8 cellular contexts compared by ENCODE assay signal in the genomic region with DNA sequence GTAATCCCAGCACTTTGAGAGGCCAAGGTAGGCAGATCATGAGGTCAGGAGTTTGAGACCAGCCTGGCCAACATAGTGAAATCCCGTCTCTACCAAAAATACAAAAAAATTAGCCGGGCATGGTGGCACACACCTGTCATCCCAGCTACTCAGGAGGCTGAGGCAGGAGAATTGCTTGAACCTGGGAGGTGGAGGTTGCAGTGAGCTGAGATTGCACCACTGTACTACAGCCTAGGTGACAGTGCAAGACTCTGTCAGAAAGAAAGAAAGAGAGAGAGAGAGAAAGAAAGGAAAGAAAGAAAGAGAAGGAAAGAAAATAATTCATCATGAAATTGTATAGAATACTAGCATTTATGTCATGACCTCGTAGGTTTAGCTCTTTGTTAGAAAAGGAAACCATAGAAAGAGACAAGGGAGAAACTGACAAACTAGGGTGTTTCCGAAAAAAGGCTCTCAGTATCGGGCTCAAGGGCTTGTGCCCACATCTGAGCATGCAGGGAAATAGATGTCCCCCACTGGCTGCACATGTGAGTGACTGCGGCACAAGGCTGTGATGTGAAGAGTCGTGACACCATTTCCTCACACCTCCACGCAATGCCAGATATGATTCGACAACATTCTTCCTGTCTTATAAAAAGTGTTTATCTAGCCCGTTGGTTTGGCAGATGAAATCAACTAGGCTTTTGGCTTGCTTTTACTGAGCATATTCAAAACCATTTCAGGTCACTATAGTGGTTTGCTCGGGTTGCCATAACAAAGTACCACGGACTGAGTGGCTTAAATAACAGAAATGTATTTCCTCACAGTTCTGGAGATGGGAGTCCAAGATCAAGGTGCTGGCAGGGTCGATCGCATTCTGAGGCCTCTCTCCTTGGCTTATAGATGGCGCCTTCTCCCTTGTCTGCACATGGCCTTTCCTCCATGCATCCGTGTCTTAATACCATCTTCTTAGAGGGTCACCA. TPM values are rescaled to one million over a fixed set of nuclear protein-coding genes. Genes with fewer than 3 reads are reported as not detected.
DNase-seq lines count a peak whose midpoint lies in the region; ATAC-seq, FAIRE-seq and TF ChIP-seq lines count a peak whose summit lies in the region.

No MANE protein-coding gene starts in this region.

- H3K27ac ChIP-seq in CD8-positive, alpha-beta T cell (ENCODE audit: low read depth, low read length), result peak overlapping the region; percentile 97
- peak overlapping the region; percentile 89 for H3K27ac ChIP-seq in K562 (ENCODE audit: extremely low read depth, low read depth, low read length)
- peak overlapping the region; percentile 83 for H3K27ac ChIP-seq in psoas muscle
- peak overlapping the region in 1 of 2 donors; percentile 33 for H3K27ac ChIP-seq in aorta (ENCODE audit: low read depth in 1 of 2, low read length in 2 of 2)

- H3K36me3 Mint-ChIP-seq in CD8-positive, alpha-beta T cell, result peaks cover 24% of the 10 kb centered on the region
- H3K36me3 Mint-ChIP-seq in HFFc6 (ENCODE audit: low read depth), result peaks cover 28% of the 10 kb centered on the region; the same call in 1 of the 2 replicates

- TF ChIP-seq EP300 in K562 (IDR thresholded peaks at IDR 0.05; ENCODE audit: low read length), result no peak

- ATAC-seq in CD8-positive, alpha-beta T cell, result peak; percentile 70
- ATAC-seq in K562 (peak; percentile 46), psoas muscle (no peak), aorta (ENCODE audit: low FRiP score) (peak; percentile 50), GM19397 (IDR thresholded peaks at IDR 0.05; ENCODE audit: unreplicated experiment) (no peak)

- no peaks in the 10 kb centered on the region for H4K20me1 ChIP-seq in K562 (replicated peaks; ENCODE audit: control insufficient read depth, insufficient read depth, low read length)

- H3K36me3 ChIP-seq in CD8-positive, alpha-beta T cell (ENCODE audit: insufficient read depth, low read length), result no peaks in the 10 kb centered on the region
- H3K36me3 ChIP-seq in K562 (ENCODE audit: control insufficient read depth, insufficient read depth, low read length) (peaks cover 6% of the 10 kb centered on the region; the same call in 1 of the 3 replicates), psoas muscle (ENCODE audit: insufficient read depth in 1 of 2, low read depth in 1 of 2) (no peaks in the 10 kb centered on the region), aorta (ENCODE audit: control insufficient read depth in 1 of 2, insufficient read depth in 2 of 2, low read length in 1 of 2) (no peaks in the 10 kb centered on the region)

- WGBS in K562 (ENCODE audit: insufficient coverage, low coverage, missing lambda C conversion rate), result 4% methylated on average over 16 of the region's 16 CpGs
- WGBS in psoas muscle, 3 donors, result 64 to 75% (median 74%) methylated on average over 16 of the region's 16 CpGs
- 59 to 63% methylated on average over 16 of the region's 16 CpGs for WGBS in aorta, 2 donors

- peak overlapping the region; percentile 95 for H3K4me3 Mint-ChIP-seq in CD8-positive, alpha-beta T cell
- H3K4me3 Mint-ChIP-seq in HFFc6, result peak overlapping the region; percentile 93

- no peak for FAIRE-seq in K562 (lab: Jason Lieb, UNC)

- H3K27me3 ChIP-seq in CD8-positive, alpha-beta T cell (ENCODE audit: insufficient read depth, low read length), result no peaks in the 10 kb centered on the region
- H3K27me3 ChIP-seq in K562 (ENCODE audit: control insufficient read depth in 2 of 2, insufficient read depth in 2 of 2, low read length in 2 of 2) (no peaks in the 10 kb centered on the region), psoas muscle (ENCODE audit: insufficient read depth in 3 of 3, low read length in 2 of 3) (no peaks in the 10 kb centered on the region), aorta (ENCODE audit: control insufficient read depth in 1 of 2, insufficient read depth in 2 of 2, low read length in 1 of 2) (no peaks in the 10 kb centered on the region)

- peak overlapping the region; percentile 80 to 91; a peak in 3 of 4 replicates for H3K9ac ChIP-seq in K562 (ENCODE audit: insufficient read depth in 1 of 2, low read depth in 2 of 2, low read length in 2 of 2)

- TF ChIP-seq POLR2A in K562 (conservative IDR thresholded peaks at IDR 0.05), result 0 out of 2 replicates have a peak, but pooled peaks have one; percentile 28

- H3K4me1 Mint-ChIP-seq in CD8-positive, alpha-beta T cell (ENCODE audit: low read depth), result peaks cover 70% of the 10 kb centered on the region
- peaks cover 79% of the 10 kb centered on the region for H3K4me1 Mint-ChIP-seq in HFFc6 (ENCODE audit: low read depth)

- CTCF ChIA-PET in CD8-positive, alpha-beta T cell (lab: Charles Lee), result interaction anchor here (1.1 to 7.9 kb wide), 2 partner anchors 12 to 84 kb away, joined by 3 to 153 read pairs; no protein-coding TSS in a partner anchor
- CTCF ChIA-PET in K562 (lab: Yijun Ruan, JAX; ENCODE audit: low intra/inter-chr PET ratio), result interaction anchor here (1.6 kb wide), 1 partner anchor 86 kb away, joined by 5 read pairs; no protein-coding TSS in a partner anchor

- peak overlapping the region; percentile 61 for H2AFZ ChIP-seq in K562 (ENCODE audit: low read depth, low read length)

- no peaks in the 10 kb centered on the region for H3K9me1 ChIP-seq in K562 (ENCODE audit: control insufficient read depth, insufficient read depth, low read length)

- POLR2A ChIA-PET in CD8-positive, alpha-beta T cell (lab: Charles Lee), result interaction anchor here (0.5 to 1.4 kb wide), 5 partner anchors 33 to 90 kb away, joined by 3 to 4 read pairs (median 3); partner anchors contain the start of gene SUPV3L1
- POLR2A ChIA-PET in K562 (lab: Yijun Ruan, JAX), result interaction anchor here (0.6 to 2.1 kb wide), 6 partner anchors 9 to 120 kb away, joined by 3 to 9 read pairs (median 3); no protein-coding TSS in a partner anchor

- H3K4me1 ChIP-seq in CD8-positive, alpha-beta T cell (ENCODE audit: insufficient read depth, low read length), result peaks cover 54% of the 10 kb centered on the region
- H3K4me1 ChIP-seq in K562 (replicated peaks in 1 of 2; ENCODE audit: control insufficient read depth in 2 of 2, insufficient read depth in 2 of 2, low read length in 2 of 2) (peaks cover 3 to 28% of the 10 kb centered on the region in 2 experiments; a peak in 4 of 5 replicates), psoas muscle (peaks cover 5% of the 10 kb centered on the region), aorta (ENCODE audit: control insufficient read depth in 1 of 2, insufficient read depth in 2 of 2, low read length in 2 of 2) (peaks cover 0 to 6% of the 10 kb centered on the region in 2 donors)

- peak overlapping the region; percentile 45 for H3K4me3 ChIP-seq in CD8-positive, alpha-beta T cell (ENCODE audit: low read depth, low read length)
- H3K4me3 ChIP-seq in K562 (peak overlapping the region; percentile 51), psoas muscle (peak overlapping the region; percentile 64), aorta (ENCODE audit: low read length in 2 of 2) (no peak overlapping the region)

- TF ChIP-seq RAD21 in K562 (CRISPR knock-in tag; conservative IDR thresholded peaks at IDR 0.05 in 1 of 2, IDR thresholded peaks at IDR 0.05 in 1 of 2), result no peak

- H3K79me2 ChIP-seq in K562 (ENCODE audit: control insufficient read depth, insufficient read depth, low read length), result peaks cover 72% of the 10 kb centered on the region

- in situ Hi-C loops in K562 (cut with MboI), result no loop called here

- peak overlapping the region; percentile 99 for H3K27ac Mint-ChIP-seq in CD8-positive, alpha-beta T cell
- peak overlapping the region; percentile 94 for H3K27ac Mint-ChIP-seq in HFFc6

- DNase-seq in CD8-positive, alpha-beta T cell, result peak; percentile 51 to 90 (median 70)
- no peak for DNase-seq in HFFc6
- peak; percentile 64 for DNase-seq in T-helper 9 cell
- DNase-seq in K562 (ENCODE audit: extremely low read depth in 1 of 4, low spot score in 3 of 4), result peak in 2 of 4 experiments; percentile 34 to 67
- DNase-seq in psoas muscle, result no peak
- peak in 1 of 2 donors; percentile 68 for DNase-seq in aorta
- no peak for DNase-seq in GDM1 (lab: John Stamatoyannopoulos, UW)

- TF ChIP-seq CTCF in CD8-positive, alpha-beta T cell (IDR thresholded peaks at IDR 0.05), result no peak
- TF ChIP-seq CTCF in HFFc6 (IDR thresholded peaks at IDR 0.05), result no peak
- TF ChIP-seq CTCF in K562 (IDR thresholded peaks at IDR 0.05 in 2 of 3, conservative IDR thresholded peaks at IDR 0.05 in 1 of 3; ENCODE audit: insufficient read depth in 2 of 3, low read depth in 1 of 3, low read length in 3 of 3), result no peak
- TF ChIP-seq CTCF in psoas muscle (IDR thresholded peaks at IDR 0.05), result no peak

- peak overlapping the region; percentile 95 for H3K4me2 ChIP-seq in K562 (ENCODE audit: insufficient read depth, low read length)

- H3K9me3 Mint-ChIP-seq in CD8-positive, alpha-beta T cell, result no peaks in the 10 kb centered on the region
- no peaks in the 10 kb centered on the region for H3K9me3 Mint-ChIP-seq in HFFc6

- no peaks in the 10 kb centered on the region for H3K27me3 Mint-ChIP-seq in CD8-positive, alpha-beta T cell (ENCODE audit: low read depth)
- H3K27me3 Mint-ChIP-seq in HFFc6 (ENCODE audit: insufficient read depth), result peaks cover 1% of the 10 kb centered on the region; the same call in 1 of the 2 replicates

- H3K9me3 ChIP-seq in CD8-positive, alpha-beta T cell (ENCODE audit: low read length), result no peaks in the 10 kb centered on the region
- H3K9me3 ChIP-seq in K562 (replicated peaks; ENCODE audit: control insufficient read depth, insufficient read depth, low read depth, low read length) (no peaks in the 10 kb centered on the region), psoas muscle (no peaks in the 10 kb centered on the region), aorta (ENCODE audit: control insufficient read depth, low read length) (no peaks in the 10 kb centered on the region)

- intact Hi-C loops in CD8-positive, alpha-beta T cell (cut with DNase I, micrococcal nuclease), result loop anchor here (1.0 to 2.0 kb wide), 6 partner anchors 34 to 189 kb away; partner anchors contain the start of genes DDX21 (in 1 of the 2), DDX50 (in 1 of the 2), SUPV3L1 (in 1 of the 2) and VPS26A (in 1 of the 2)
- intact Hi-C loops in K562 (cut with micrococcal nuclease) (loop anchor here (2.0 to 5.0 kb wide), 3 partner anchors 35 to 322 kb away; partner anchors contain the start of genes DDX21 and VPS26A), psoas muscle (cut with DNase I) (loop anchor here (5.0 kb wide), 2 partner anchors 38 to 83 kb away; no protein-coding TSS in a partner anchor), aorta (cut with DNase I) (loop anchor here in 1 of 2 donors (5.0 kb wide), 1 partner anchor 88 kb away; no protein-coding TSS in a partner anchor)

- no TSS peak for BruUV-seq in K562 (replicated peaks; lab: Mats Ljungman, UMichigan)

RNA-seq across cellular contexts. Expression of gene SRGN, which starts 2.0 kb away (rescaled TPM):
- 100 to 1,000 TPM; 570 to 583 TPM for total RNA-seq in CD8-positive, alpha-beta T cell
- total RNA-seq in HFFc6 (2021; fragmentation: NEBNext Ultra II Directional; extraction: Animal tissue kit (Norgen Biotek cat#: 25700)), result 100 to 1,000 TPM; 128 to 471 (median 424) TPM
- 88.1 and 137 TPM in 2 replicates for total RNA-seq in K562 (2011; cell fraction: chromatin; rRNA removed; ENCODE audit: low replicate concordance)
- 154 and 205 TPM in 2 replicates for total RNA-seq in K562 (2011; cell fraction: nucleolus; rRNA removed)
- total RNA-seq in K562 (2011; cell fraction: nucleoplasm; rRNA removed), result 184 and 200 TPM in 2 replicates
- 147 and 180 TPM in 2 replicates for total RNA-seq in K562 (2014; rRNA removed)
- total RNA-seq in K562 (2014; rRNA removed; fragmentation: Illumina TruSeq; extraction: Trizol), result 256 and 289 TPM in 2 replicates
- 149 and 165 TPM in 2 replicates for total RNA-seq in K562 (2015; rRNA removed; fragmentation: Illumina TruSeq; extraction: Trizol)
- 173 and 193 TPM in 2 replicates for total RNA-seq in K562 (2021)
- 124 and 136 TPM in 2 replicates for polyA plus RNA-seq in K562 (2011; rRNA removed)
- polyA plus RNA-seq in K562 (2011; cell fraction: cytosol; rRNA removed), result 61.8 and 105 TPM in 2 replicates
- polyA plus RNA-seq in K562 (2011; cell fraction: nucleus; rRNA removed), result 20.2 and 32.5 TPM in 2 replicates
- polyA plus RNA-seq in K562 (2012), result 208 and 216 TPM in 2 replicates
- 259 and 284 TPM in 2 replicates for polyA plus RNA-seq in K562 (2014; fragmentation: Illumina TruSeq; extraction: Trizol)
- polyA plus RNA-seq in K562 (2014; fragmentation: Nextera tagmentation; extraction: Ambion mirVana), result 100 to 1,000 TPM; 275 to 304 TPM
- 169 and 189 TPM in 2 replicates for polyA plus RNA-seq in K562 (2014; rRNA removed)
- 80.5 and 89.5 TPM in 2 replicates for polyA minus RNA-seq in K562 (2011; rRNA and poly(A)+ RNA removed)
- 42.2 and 44.1 TPM in 2 replicates for polyA minus RNA-seq in K562 (2011; cell fraction: cytosol; rRNA and poly(A)+ RNA removed)
- 5.8 and 12.2 TPM in 2 replicates for polyA minus RNA-seq in K562 (2011; cell fraction: nucleus; rRNA and poly(A)+ RNA removed)
- 10 to 100 TPM; 27.8 to 43.4 (median 30.5) TPM for total RNA-seq in psoas muscle
- 10 to 100 TPM; 30.2 to 54.0 (median 33.2) TPM for polyA plus RNA-seq in psoas muscle
- 100 to 1,000 TPM; 168 to 230 TPM for total RNA-seq in aorta
- polyA plus RNA-seq in aorta, result 100 to 1,000 TPM; 121 to 176 TPM

RNA-seq across cellular contexts. Expression of gene VPS26A, which starts 34.1 kb away (rescaled TPM):
- total RNA-seq in CD8-positive, alpha-beta T cell, result 10 to 100 TPM; 48.6 to 50.3 TPM
- 10 to 100 TPM; 47.9 to 62.8 (median 61.4) TPM for total RNA-seq in HFFc6 (2021; fragmentation: NEBNext Ultra II Directional; extraction: Animal tissue kit (Norgen Biotek cat#: 25700))
- 5.9 and 44.1 TPM in 2 replicates for total RNA-seq in K562 (2011; cell fraction: chromatin; rRNA removed; ENCODE audit: low replicate concordance)
- 3.3 and 5.4 TPM in 2 replicates for total RNA-seq in K562 (2011; cell fraction: nucleolus; rRNA removed)
- total RNA-seq in K562 (2011; cell fraction: nucleoplasm; rRNA removed), result 12.9 and 27.5 TPM in 2 replicates
- total RNA-seq in K562 (2014; rRNA removed), result 41.7 and 47.1 TPM in 2 replicates
- 61.6 and 78.9 TPM in 2 replicates for total RNA-seq in K562 (2014; rRNA removed; fragmentation: Illumina TruSeq; extraction: Trizol)
- total RNA-seq in K562 (2015; rRNA removed; fragmentation: Illumina TruSeq; extraction: Trizol), result 52.7 and 58.7 TPM in 2 replicates
- 80.9 and 83.1 TPM in 2 replicates for total RNA-seq in K562 (2021)
- 36.9 and 64.0 TPM in 2 replicates for polyA plus RNA-seq in K562 (2011; rRNA removed)
- 4.7 and 13.5 TPM in 2 replicates for polyA plus RNA-seq in K562 (2011; cell fraction: cytosol; rRNA removed)
- polyA plus RNA-seq in K562 (2011; cell fraction: nucleus; rRNA removed), result 4.1 and 7.3 TPM in 2 replicates
- polyA plus RNA-seq in K562 (2012), result 70.0 and 81.1 TPM in 2 replicates
- 81.9 and 85.9 TPM in 2 replicates for polyA plus RNA-seq in K562 (2014; fragmentation: Illumina TruSeq; extraction: Trizol)
- 100 to 1,000 TPM; 117 to 137 TPM for polyA plus RNA-seq in K562 (2014; fragmentation: Nextera tagmentation; extraction: Ambion mirVana)
- 63.2 and 69.3 TPM in 2 replicates for polyA plus RNA-seq in K562 (2014; rRNA removed)
- 40.8 and 41.4 TPM in 2 replicates for polyA minus RNA-seq in K562 (2011; rRNA and poly(A)+ RNA removed)
- polyA minus RNA-seq in K562 (2011; cell fraction: cytosol; rRNA and poly(A)+ RNA removed), result 18.8 and 21.5 TPM in 2 replicates
- 2.8 and 6.4 TPM in 2 replicates for polyA minus RNA-seq in K562 (2011; cell fraction: nucleus; rRNA and poly(A)+ RNA removed)
- total RNA-seq in psoas muscle, result 10 to 100 TPM; 25.2 to 41.1 (median 39.2) TPM
- polyA plus RNA-seq in psoas muscle, result 10 to 100 TPM; 23.4 to 62.8 (median 36.5) TPM
- 10 to 100 TPM; 47.4 to 49.2 TPM for total RNA-seq in aorta
- polyA plus RNA-seq in aorta, result 10 to 100 TPM; 31.9 to 42.4 TPM

Comparison
In these comparisons a context has a peak if more than half of its experiments do, and no peak if none do; other contexts are left out.
1. ATAC-seq: peak in CD8-positive, alpha-beta T cell (single experiment), K562 (single experiment) and aorta (single experiment); none in psoas muscle (0 of 4) and GM19397 (single experiment).
2. DNase-seq: peak in CD8-positive, alpha-beta T cell (7 of 7) and T-helper 9 cell (single experiment); none in HFFc6 (single experiment), psoas muscle (0 of 2) and GDM1 (single experiment).
3. H3K4me3 ChIP-seq: peak in CD8-positive, alpha-beta T cell (single experiment), K562 (single experiment) and psoas muscle (single experiment); none in aorta (0 of 2).